Comparison of ENCODE assay signal across 20 cellular contexts in the genomic region with DNA sequence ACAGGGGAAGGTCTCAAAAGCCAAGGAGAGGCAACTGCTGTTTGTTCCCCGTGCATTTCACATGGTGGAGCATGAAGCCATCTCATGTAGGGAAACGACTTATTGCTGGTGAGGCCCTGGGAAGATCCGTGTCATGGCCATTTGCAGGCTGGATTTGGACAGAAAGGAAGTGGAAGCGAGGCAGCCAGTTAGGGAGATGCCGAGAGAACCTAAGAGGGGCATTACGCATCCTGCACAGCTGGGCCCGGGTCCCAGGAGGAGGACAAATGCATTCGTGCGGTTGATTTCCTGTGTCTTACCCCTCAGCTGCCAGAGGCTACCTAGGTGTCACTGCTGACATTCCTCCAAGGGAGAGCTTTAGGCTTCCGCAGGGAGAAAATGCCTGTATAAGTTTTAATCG.
DNase-seq lines count a peak whose midpoint lies in the region; TF ChIP-seq lines count a peak whose summit lies in the region.
"Had no signal": no experiment of that assay in that cellular context is flagged by ENCODE, and none has a peak within 500 bp of the region (broad histone marks: within the 10 kb centered on the region; RNA-seq: fewer than 3 reads in every experiment).

No MANE protein-coding gene starts in this region.

- H3K27me3 ChIP-seq in breast epithelium (no peaks in the 10 kb centered on the region), esophagus muscularis mucosa (no peaks in the 10 kb centered on the region), prostate gland (replicated peaks; ENCODE audit: insufficient read depth) (no peaks in the 10 kb centered on the region), tibial nerve (no peaks in the 10 kb centered on the region)
- H3K27me3 ChIP-seq: cardiac muscle cell, hepatocyte had no signal

- H3K27ac ChIP-seq in breast epithelium (peak overlapping the region; percentile 72 to 92), esophagus muscularis mucosa (replicated peaks in 1 of 4) (peak overlapping the region; percentile 51 to 78 (median 75)), prostate gland (peak overlapping the region; percentile 29 to 36), tibial nerve (peak overlapping the region; percentile 34 to 86 (median 72))
- H3K27ac ChIP-seq: 22Rv1, cardiac muscle cell had no signal

- H3K27me3 Mint-ChIP-seq in MCF 10A (ENCODE audit: insufficient read depth, unreplicated experiment) = no peaks in the 10 kb centered on the region
- H3K27me3 Mint-ChIP-seq: dendritic cell treated with granulocyte-macrophage colony-stimulating factor and Interleukin-4, amounts not matched to agents 40 ng/mL and 50 ng/mL, for 4 days had no signal

- 84% methylated on average over 11 of the region's 11 CpGs for WGBS in esophagus muscularis mucosa
- WGBS in prostate gland = 80% methylated on average over 11 of the region's 11 CpGs
- WGBS in tibial nerve, 2 donors = 71 to 76% methylated on average over 11 of the region's 11 CpGs

- POLR2A ChIA-PET in MCF 10A (lab: Yijun Ruan, JAX) = no interaction called here

- H3K4me3 ChIP-seq in breast epithelium = no peak overlapping the region
- no peak overlapping the region for H3K4me3 ChIP-seq in esophagus muscularis mucosa
- H3K4me3 ChIP-seq in prostate gland = no peak overlapping the region
- H3K4me3 ChIP-seq in tibial nerve = no peak overlapping the region
- H3K4me3 ChIP-seq: cardiac muscle cell, hepatocyte, lung had no signal

- peaks cover 5% of the 10 kb centered on the region for H3K36me3 Mint-ChIP-seq in MCF 10A (ENCODE audit: insufficient read depth, unreplicated experiment)
- H3K36me3 Mint-ChIP-seq: immature natural killer cell, T-cell had no signal

- DNase-seq in breast epithelium (ENCODE audit: low spot score in 2 of 2) (no peak), MCF 10A (ENCODE audit: unreplicated experiment) (no peak), esophagus muscularis mucosa (ENCODE audit: extremely low spot score) (peak; percentile 83), prostate gland (ENCODE audit: low spot score) (no peak), tibial nerve (ENCODE audit: low spot score in 2 of 2) (no peak), glomerular visceral epithelial cell (ENCODE audit: extremely low spot score) (no peak), NCI-H1105 treated with DMSO at 0.1 percent for 48 hours (lab: John Stamatoyannopoulos, UW) (no peak), kidney glomerular epithelial cell (lab: John Stamatoyannopoulos, UW) (no peak)
- DNase-seq: activated T-cell treated with anti-CD3 and anti-CD28 coated beads, Interleukin-2, amount 50 U/mL, for 1 hour; DND-41; GOT3; immature natural killer cell; NCI-H1092 treated with DMSO at 0.1 percent for 48 hours; NCI-H2081; T-cell had no signal

- H3K4me1 Mint-ChIP-seq in MCF 10A (ENCODE audit: insufficient read depth, unreplicated experiment) = peaks cover 6% of the 10 kb centered on the region
- H3K4me1 Mint-ChIP-seq: T-cell had no signal

- no peaks in the 10 kb centered on the region for H3K36me3 ChIP-seq in breast epithelium
- H3K36me3 ChIP-seq in esophagus muscularis mucosa = no peaks in the 10 kb centered on the region
- H3K36me3 ChIP-seq in prostate gland = no peaks in the 10 kb centered on the region
- no peaks in the 10 kb centered on the region for H3K36me3 ChIP-seq in tibial nerve
- H3K36me3 ChIP-seq: cardiac muscle cell had no signal

- H3K4me1 ChIP-seq in breast epithelium = peaks cover 0 to 3% of the 10 kb centered on the region in 2 donors
- peaks cover 15 to 32% (median 28%) of the 10 kb centered on the region in 4 donors for H3K4me1 ChIP-seq in esophagus muscularis mucosa
- H3K4me1 ChIP-seq in prostate gland (replicated peaks) = no peaks in the 10 kb centered on the region
- H3K4me1 ChIP-seq in tibial nerve = peaks cover 6 to 28% (median 16%) of the 10 kb centered on the region in 4 donors

- no peak overlapping the region for H3K4me3 Mint-ChIP-seq in MCF 10A (ENCODE audit: unreplicated experiment)
- H3K4me3 Mint-ChIP-seq: dendritic cell treated with granulocyte-macrophage colony-stimulating factor and Interleukin-4, amounts not matched to agents 40 ng/mL and 50 ng/mL, for 4 days; immature natural killer cell; T-cell had no signal

- no peaks in the 10 kb centered on the region for H3K9me3 Mint-ChIP-seq in MCF 10A (ENCODE audit: unreplicated experiment)
- H3K9me3 Mint-ChIP-seq: dendritic cell treated with granulocyte-macrophage colony-stimulating factor and Interleukin-4, amounts not matched to agents 40 ng/mL and 50 ng/mL, for 4 days; immature natural killer cell; T-cell had no signal

- no peak overlapping the region for H3K27ac Mint-ChIP-seq in MCF 10A (ENCODE audit: low read depth, unreplicated experiment)
- H3K27ac Mint-ChIP-seq: dendritic cell treated with granulocyte-macrophage colony-stimulating factor and Interleukin-4, amounts not matched to agents 40 ng/mL and 50 ng/mL, for 4 days; T-cell had no signal

- CTCF ChIA-PET in MCF 10A (lab: Yijun Ruan, JAX) = interaction anchor here (0.6 kb wide), 1 partner anchor 9 kb away, joined by 3 read pairs; no protein-coding TSS in a partner anchor

- TF ChIP-seq CTCF in breast epithelium (IDR thresholded peaks at IDR 0.05) = no peak
- TF ChIP-seq CTCF in MCF 10A (IDR thresholded peaks at IDR 0.05; ENCODE audit: unreplicated experiment) = no peak
- no peak for TF ChIP-seq CTCF in esophagus muscularis mucosa (IDR thresholded peaks at IDR 0.05)
- TF ChIP-seq CTCF in prostate gland (IDR thresholded peaks at IDR 0.05) = no peak
- no peak for TF ChIP-seq CTCF in tibial nerve (IDR thresholded peaks at IDR 0.05)

- TF ChIP-seq POLR2A in breast epithelium (IDR thresholded peaks at IDR 0.05) (no peak), esophagus muscularis mucosa (IDR thresholded peaks at IDR 0.05; ENCODE audit: low read depth) (no peak), prostate gland (IDR thresholded peaks at IDR 0.05) (no peak), tibial nerve (IDR thresholded peaks at IDR 0.05) (no peak)

- BruUV-seq in MCF 10A (replicated peaks; lab: Mats Ljungman, UMichigan) = no TSS peak

- no peak for TF ChIP-seq EP300 in esophagus muscularis mucosa (IDR thresholded peaks at IDR 0.05)
- TF ChIP-seq EP300 in tibial nerve (IDR thresholded peaks at IDR 0.05) = no peak

- intact Hi-C loops in breast epithelium (cut with DNase I; ENCODE audit: low total_unique reads) (no loop called here), MCF 10A (cut with micrococcal nuclease) (no loop called here), esophagus muscularis mucosa (cut with DNase I) (no loop called here), prostate gland (cut with DNase I) (loop anchor here (10.0 kb wide), 1 partner anchor 105 kb away; no protein-coding TSS in a partner anchor)

- no peaks in the 10 kb centered on the region for H3K9me3 ChIP-seq in breast epithelium
- no peaks in the 10 kb centered on the region for H3K9me3 ChIP-seq in esophagus muscularis mucosa
- H3K9me3 ChIP-seq in prostate gland = no peaks in the 10 kb centered on the region
- no peaks in the 10 kb centered on the region for H3K9me3 ChIP-seq in tibial nerve
